In genomic region chr20:61822396-61822795, GRCh38 we compare ENCODE assay signal across 1 cellular context.
TF ChIP-seq lines count a peak whose summit lies in the region.

No MANE protein-coding gene starts in this region.

TF ChIP-seq in H1, 55 proteins besides CTCF, POLR2A, EP300 and RAD21 (continued from another document):
- TF ChIP-seq CHD7 (IDR thresholded peaks at IDR 0.05; ENCODE audit: insufficient replicate concordance, low read length), result no peak
- TF ChIP-seq SRF (IDR thresholded peaks at IDR 0.05; ENCODE audit: low read depth, low read length), result no peak
- no peak for TF ChIP-seq BCL11A (IDR thresholded peaks at IDR 0.05; ENCODE audit: low read depth in 2 of 2, low read length in 2 of 2)
- no peak for TF ChIP-seq POLR2AphosphoS5 (IDR thresholded peaks at IDR 0.05; ENCODE audit: low read depth, low read length)
- TF ChIP-seq MAX (IDR thresholded peaks at IDR 0.05), result no peak
